In genomic region chr2:222383255-222383654, GRCh38 we compare ENCODE assay signal across 26 cellular contexts. TPM values are rescaled to one million over a fixed set of nuclear protein-coding genes. Genes with fewer than 3 reads are reported as not detected.
"Had no signal": no experiment of that assay in that cellular context is flagged by ENCODE, and none has a peak within 500 bp of the region (broad histone marks: within the 10 kb centered on the region; RNA-seq: fewer than 3 reads in every experiment).

No MANE protein-coding gene starts in this region.

- H3K79me2 ChIP-seq: hepatocyte had no signal

- H3K4me3 Mint-ChIP-seq: naive thymus-derived CD4-positive, alpha-beta T cell had no signal

- H3K27me3 ChIP-seq: esophagus muscularis mucosa, heart left ventricle, hepatocyte, left lung had no signal

- FAIRE-seq: colon, endothelial cell of umbilical vein, frontal cortex, islet of Langerhans, keratinocyte had no signal

- H3K4me1 ChIP-seq: esophagus muscularis mucosa, foreskin keratinocyte, gastroesophageal sphincter, left lung, lower lobe of right lung had no signal

- H3K4me2 ChIP-seq: hepatocyte had no signal

- H3K9me3 ChIP-seq: gastroesophageal sphincter, left lung, lower lobe of right lung had no signal

- H2AFZ ChIP-seq: hepatocyte had no signal

- H3K4me1 Mint-ChIP-seq: naive thymus-derived CD4-positive, alpha-beta T cell had no signal

- ATAC-seq: foreskin keratinocyte; gastroesophageal sphincter; heart left ventricle; left cardiac atrium; left lung; left ventricle myocardium superior; lower lobe of right lung; naive thymus-derived CD4-positive, alpha-beta T cell had no signal

- H3K36me3 Mint-ChIP-seq: naive thymus-derived CD4-positive, alpha-beta T cell had no signal

- H3K4me3 ChIP-seq: coronary artery, dorsolateral prefrontal cortex, esophagus muscularis mucosa, gastroesophageal sphincter, heart left ventricle, hepatocyte, left lung, lower lobe of right lung had no signal

- H3K36me3 ChIP-seq: esophagus muscularis mucosa, gastroesophageal sphincter, heart left ventricle, left lung, lower lobe of right lung had no signal

- DNase-seq: dermis blood vessel endothelial cell; dorsolateral prefrontal cortex; effector CD4-positive, alpha-beta T cell; effector memory CD4-positive, alpha-beta T cell; foreskin keratinocyte; heart left ventricle; hypothalamus; left cardiac atrium; left lung; left ventricle myocardium superior; lower lobe of right lung; mesenchymal stem cell; midbrain; naive thymus-derived CD4-positive, alpha-beta T cell had no signal

- H3K27ac ChIP-seq: coronary artery, dorsolateral prefrontal cortex, esophagus muscularis mucosa, foreskin keratinocyte, gastroesophageal sphincter, heart left ventricle, hepatocyte, left lung, lower lobe of right lung had no signal

- H3K27ac Mint-ChIP-seq: naive thymus-derived CD4-positive, alpha-beta T cell had no signal

RNA-seq across cellular contexts. Expression of gene SGPP2, which starts 41.1 kb away (rescaled TPM):
- total RNA-seq: endothelial cell of umbilical vein, fibroblast of lung, fibroblast of villous mesenchyme, lung microvascular endothelial cell had no signal
- polyA plus RNA-seq: endothelial cell of umbilical vein, fibroblast of lung had no signal
